Comparison of ENCODE assay signal across 13 cellular contexts in genomic region chr14:69980457-69981414, GRCh38.
DNase-seq lines count a peak whose midpoint lies in the region; ATAC-seq, FAIRE-seq and TF ChIP-seq lines count a peak whose summit lies in the region.
"Had no signal": no experiment of that assay in that cellular context is flagged by ENCODE, and none has a peak within 500 bp of the region (broad histone marks: within the 10 kb centered on the region; RNA-seq: fewer than 3 reads in every experiment).

No MANE protein-coding gene starts in this region.

- H3K4me1 ChIP-seq in HepG2 (ENCODE audit: insufficient read depth, low read length) (peaks cover 20% of the 10 kb centered on the region), right lobe of liver (no peaks in the 10 kb centered on the region)

- no peaks in the 10 kb centered on the region for H3K79me2 ChIP-seq in HepG2 (ENCODE audit: insufficient read depth, low read length)

- H4K20me1 ChIP-seq in HepG2 (ENCODE audit: insufficient read depth, low read length) = no peaks in the 10 kb centered on the region

- H3K27ac Mint-ChIP-seq in WTC11 = no peak overlapping the region
- H3K27ac Mint-ChIP-seq: type B pancreatic cell had no signal

- H2AFZ ChIP-seq in HepG2 (ENCODE audit: low read length) = no peak overlapping the region

- H3K9me3 ChIP-seq in HepG2 (ENCODE audit: low read length) (no peaks in the 10 kb centered on the region), right lobe of liver (no peaks in the 10 kb centered on the region)

- TF ChIP-seq EP300 in HepG2 (IDR thresholded peaks at IDR 0.05; ENCODE audit: low read depth in 2 of 2, low read length in 2 of 2) (no peak), HepG2 (CRISPR knock-in tag; IDR thresholded peaks at IDR 0.05; ENCODE audit: borderline replicate concordance) (no peak)

- H3K9ac ChIP-seq in HepG2 (ENCODE audit: insufficient read depth, low read depth, low read length) = no peak overlapping the region

- TF ChIP-seq RAD21 in HepG2 (CRISPR knock-in tag; IDR thresholded peaks at IDR 0.05) = no peak

- POLR2A ChIA-PET in HepG2 (lab: Yijun Ruan, JAX) = no interaction called here
- POLR2A ChIA-PET in WTC11 (lab: Charles Lee) = no interaction called here

- H3K27me3 ChIP-seq in HepG2 (ENCODE audit: control insufficient read depth in 1 of 2, insufficient read depth in 2 of 2, low read length in 2 of 2) (no peaks in the 10 kb centered on the region), right lobe of liver (no peaks in the 10 kb centered on the region)

- no peak overlapping the region for H3K4me2 ChIP-seq in HepG2 (ENCODE audit: low read depth, low read length)

- DNase-seq in HepG2 (ENCODE audit: low spot score) (no peak), right lobe of liver (no peak), WTC11 (ENCODE audit: low spot score) (no peak), islet precursor cell (peak; percentile 87), urothelium cell line (ENCODE audit: low spot score) (peak; percentile 95), NOMO-1 treated with dmso at 0.1 percent for 144 hours (lab: John Stamatoyannopoulos, UW; ENCODE audit: unreplicated experiment) (no peak), NCI-H1092 (lab: John Stamatoyannopoulos, UW) (no peak)
- DNase-seq: 8988T, DMS79, Kasumi-1, NCI-H446 treated with DMSO at 0.1 percent for 48 hours had no signal

- BruUV-seq in HepG2 (replicated peaks; lab: Mats Ljungman, UMichigan) = no TSS peak

- in situ Hi-C loops in HepG2 (cut with HindIII; ENCODE audit: extremely low pct_ligation_motif_present, low pct_unique_long_range_greater_than_20kb) = no loop called here

- H3K27me3 Mint-ChIP-seq in WTC11 (ENCODE audit: low read depth) = peaks cover 3% of the 10 kb centered on the region; the same call in 1 of the 2 replicates
- H3K27me3 Mint-ChIP-seq: type B pancreatic cell had no signal

- CTCF ChIA-PET in HepG2 (lab: Yijun Ruan, JAX; ENCODE audit: low intra/inter-chr PET ratio, low total read pairs) = no interaction called here
- CTCF ChIA-PET in WTC11 (lab: Charles Lee) = interaction anchor here (1.0 kb wide), 1 partner anchor 51 kb away, joined by 3 read pairs; no protein-coding TSS in a partner anchor

- H3K36me3 ChIP-seq in HepG2 (replicated peaks in 1 of 2; ENCODE audit: control insufficient read depth in 1 of 2, insufficient read depth in 2 of 2, low read length in 2 of 2) (peaks cover 16 to 37% of the 10 kb centered on the region in 2 experiments), right lobe of liver (peaks cover 0 to 17% (median 7%) of the 10 kb centered on the region in 4 donors)

- peaks cover 14% of the 10 kb centered on the region for H3K4me1 Mint-ChIP-seq in WTC11

- TF ChIP-seq POLR2A in HepG2 (IDR thresholded peaks at IDR 0.05; ENCODE audit: insufficient read depth in 1 of 2, low read depth in 2 of 2, low read length in 2 of 2) (no peak), right lobe of liver (IDR thresholded peaks at IDR 0.05) (no peak)

- no peak overlapping the region for H3K27ac ChIP-seq in HepG2 (ENCODE audit: extremely low read length, insufficient read depth, low read length)
- no peak overlapping the region for H3K27ac ChIP-seq in right lobe of liver

- H3K36me3 Mint-ChIP-seq in WTC11 = no peaks in the 10 kb centered on the region
- H3K36me3 Mint-ChIP-seq: type B pancreatic cell had no signal

- H3K4me3 ChIP-seq in HepG2 (replicated peaks in 1 of 3; ENCODE audit: insufficient read depth in 1 of 3, low read depth in 2 of 3, low read length in 3 of 3) (no peak overlapping the region), right lobe of liver (no peak overlapping the region)

- 78% methylated on average over 15 of the region's 15 CpGs for WGBS in HepG2 (ENCODE audit: low lambda C conversion rate)
- 75% methylated on average over 11 of the region's 15 CpGs for WGBS in right lobe of liver (ENCODE audit: insufficient coverage, low coverage, low lambda C conversion rate, missing lambda C conversion rate)

- H3K4me3 Mint-ChIP-seq in WTC11 = no peak overlapping the region
- H3K4me3 Mint-ChIP-seq: type B pancreatic cell had no signal

- H3K9me3 Mint-ChIP-seq in WTC11 = peaks cover 4% of the 10 kb centered on the region; the same call in 1 of the 2 replicates
- H3K9me3 Mint-ChIP-seq: type B pancreatic cell had no signal

- TF ChIP-seq CTCF in HepG2 (CRISPR knock-in tag; IDR thresholded peaks at IDR 0.05) (no peak), right lobe of liver (IDR thresholded peaks at IDR 0.05) (no peak), WTC11 (IDR thresholded peaks at IDR 0.05) (no peak)

- intact Hi-C loops in HepG2 (cut with micrococcal nuclease; ENCODE audit: unreplicated experiment) = no loop called here
- intact Hi-C loops in right lobe of liver (cut with DNase I) = no loop called here

- no peak for FAIRE-seq in HepG2 (lab: Jason Lieb, UNC)
- FAIRE-seq in urothelium cell line (lab: Jason Lieb, UNC) = peak; percentile 99

- ATAC-seq in HepG2 = peak; percentile 30; the same call in 1 of the 3 replicates
- no peak for ATAC-seq in right lobe of liver
- peak; percentile 50 for ATAC-seq in WTC11
- ATAC-seq in GM19351 (IDR thresholded peaks at IDR 0.05; ENCODE audit: unreplicated experiment) = no peak

TF ChIP-seq in HepG2, 621 proteins besides CTCF, POLR2A, EP300 and RAD21:
- TF ChIP-seq EZH2 (conservative IDR thresholded peaks at IDR 0.05; ENCODE audit: low read depth, low read length) = no peak
- TF ChIP-seq, protein P1, sequence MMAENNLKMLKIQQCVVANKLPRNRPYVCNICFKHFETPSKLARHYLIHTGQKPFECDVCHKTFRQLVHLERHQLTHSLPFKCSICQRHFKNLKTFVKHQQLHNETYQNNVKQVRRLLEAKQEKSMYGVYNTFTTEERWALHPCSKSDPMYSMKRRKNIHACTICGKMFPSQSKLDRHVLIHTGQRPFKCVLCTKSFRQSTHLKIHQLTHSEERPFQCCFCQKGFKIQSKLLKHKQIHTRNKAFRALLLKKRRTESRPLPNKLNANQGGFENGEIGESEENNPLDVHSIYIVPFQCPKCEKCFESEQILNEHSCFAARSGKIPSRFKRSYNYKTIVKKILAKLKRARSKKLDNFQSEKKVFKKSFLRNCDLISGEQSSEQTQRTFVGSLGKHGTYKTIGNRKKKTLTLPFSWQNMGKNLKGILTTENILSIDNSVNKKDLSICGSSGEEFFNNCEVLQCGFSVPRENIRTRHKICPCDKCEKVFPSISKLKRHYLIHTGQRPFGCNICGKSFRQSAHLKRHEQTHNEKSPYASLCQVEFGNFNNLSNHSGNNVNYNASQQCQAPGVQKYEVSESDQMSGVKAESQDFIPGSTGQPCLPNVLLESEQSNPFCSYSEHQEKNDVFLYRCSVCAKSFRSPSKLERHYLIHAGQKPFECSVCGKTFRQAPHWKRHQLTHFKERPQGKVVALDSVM (CRISPR knock-in tag; IDR thresholded peaks at IDR 0.05) = peak; percentile 47; the same call in 1 of the 2 replicates
- TF ChIP-seq, protein P2, sequence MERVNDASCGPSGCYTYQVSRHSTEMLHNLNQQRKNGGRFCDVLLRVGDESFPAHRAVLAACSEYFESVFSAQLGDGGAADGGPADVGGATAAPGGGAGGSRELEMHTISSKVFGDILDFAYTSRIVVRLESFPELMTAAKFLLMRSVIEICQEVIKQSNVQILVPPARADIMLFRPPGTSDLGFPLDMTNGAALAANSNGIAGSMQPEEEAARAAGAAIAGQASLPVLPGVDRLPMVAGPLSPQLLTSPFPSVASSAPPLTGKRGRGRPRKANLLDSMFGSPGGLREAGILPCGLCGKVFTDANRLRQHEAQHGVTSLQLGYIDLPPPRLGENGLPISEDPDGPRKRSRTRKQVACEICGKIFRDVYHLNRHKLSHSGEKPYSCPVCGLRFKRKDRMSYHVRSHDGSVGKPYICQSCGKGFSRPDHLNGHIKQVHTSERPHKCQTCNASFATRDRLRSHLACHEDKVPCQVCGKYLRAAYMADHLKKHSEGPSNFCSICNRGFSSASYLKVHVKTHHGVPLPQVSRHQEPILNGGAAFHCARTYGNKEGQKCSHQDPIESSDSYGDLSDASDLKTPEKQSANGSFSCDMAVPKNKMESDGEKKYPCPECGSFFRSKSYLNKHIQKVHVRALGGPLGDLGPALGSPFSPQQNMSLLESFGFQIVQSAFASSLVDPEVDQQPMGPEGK (CRISPR knock-in tag; IDR thresholded peaks at IDR 0.05) = peak; percentile 21; the same call in 1 of the 2 replicates
TF ChIP-seq in HepG2: peak in this region for 2.

TF ChIP-seq in WTC11, 78 proteins besides CTCF, POLR2A, EP300 and RAD21 (continues in another document):
- TF ChIP-seq ZNF263 (CRISPR knock-in tag; IDR thresholded peaks at IDR 0.05; ENCODE audit: low read depth) (no peak), USF1 (CRISPR knock-in tag; IDR thresholded peaks at IDR 0.05) (no peak), KAT7 (CRISPR knock-in tag; IDR thresholded peaks at IDR 0.05; ENCODE audit: borderline replicate concordance) (no peak), NR3C1 (CRISPR knock-in tag; conservative IDR thresholded peaks at IDR 0.05; ENCODE audit: low read depth) (no peak), CDX4 (CRISPR knock-in tag; IDR thresholded peaks at IDR 0.05; ENCODE audit: borderline replicate concordance) (no peak), MLX (CRISPR knock-in tag; IDR thresholded peaks at IDR 0.05) (no peak), GTF2I (CRISPR knock-in tag; conservative IDR thresholded peaks at IDR 0.05) (no peak)

Comparison
In these comparisons a context has a peak if more than half of its experiments do, and no peak if none do; other contexts are left out.
1. ATAC-seq: peak in HepG2 (single experiment) and WTC11 (single experiment); none in right lobe of liver (0 of 4) and GM19351 (single experiment).
2. DNase-seq: peak in islet precursor cell (single experiment) and urothelium cell line (single experiment); none in HepG2 (single experiment), right lobe of liver (0 of 3), WTC11 (single experiment), NOMO-1 treated with dmso at 0.1 percent for 144 hours (single experiment) and NCI-H1092 (single experiment).